In genomic region chr2:217314021-217314460, GRCh38 we compare ENCODE assay signal across 16 cellular contexts.
DNase-seq lines count a peak whose midpoint lies in the region; ATAC-seq and TF ChIP-seq lines count a peak whose summit lies in the region.
"Had no signal": no experiment of that assay in that cellular context is flagged by ENCODE, and none has a peak within 500 bp of the region (broad histone marks: within the 10 kb centered on the region; RNA-seq: fewer than 3 reads in every experiment).

No MANE protein-coding gene starts in this region.

- no peak for ATAC-seq in SK-N-SH treated with all-trans-retinoic acid at 6 μM for 48 hours
- ATAC-seq: activated T-cell treated with anti-CD3 and anti-CD28 coated beads, Interleukin-2, amount 50 U/mL, for 4 hours had no signal

- H3K4me1 Mint-ChIP-seq in nephron progenitor cell = peaks cover 20% of the 10 kb centered on the region
- no peaks in the 10 kb centered on the region for H3K4me1 Mint-ChIP-seq in glutamatergic neuron (ENCODE audit: low read depth, unreplicated experiment)

- no peak overlapping the region for H3K4me3 Mint-ChIP-seq in nephron progenitor cell
- no peak overlapping the region for H3K4me3 Mint-ChIP-seq in glutamatergic neuron (ENCODE audit: unreplicated experiment)
- H3K4me3 Mint-ChIP-seq: activated naive CD8-positive, alpha-beta T cell; activated T-cell treated with anti-CD3 and anti-CD28 coated beads, Interleukin-2, amount 50 U/mL, for 4 hours; CD4-positive, alpha-beta memory T cell; T-helper 1 cell treated with Interleukin-12 subunit alpha and Interleukin-12 subunit beta and Interleukin-4 antibody, amounts not matched to agents 30 μg/mL and 1 μg/mL, for 36 hours had no signal

- H3K27ac Mint-ChIP-seq in nephron progenitor cell (peak overlapping the region; percentile 99), glutamatergic neuron (ENCODE audit: unreplicated experiment) (no peak overlapping the region)
- H3K27ac Mint-ChIP-seq: activated naive CD8-positive, alpha-beta T cell; CD4-positive, alpha-beta memory T cell; naive B cell; T-helper 1 cell treated with Interleukin-12 subunit alpha and Interleukin-12 subunit beta and Interleukin-4 antibody, amounts not matched to agents 30 μg/mL and 1 μg/mL, for 36 hours had no signal

- H3K36me3 Mint-ChIP-seq in nephron progenitor cell (ENCODE audit: low read depth) (peaks cover 43% of the 10 kb centered on the region), glutamatergic neuron (ENCODE audit: unreplicated experiment) (peaks cover 8% of the 10 kb centered on the region)

- DNase-seq in NCI-H1092 treated with DMSO at 0.1 percent for 48 hours (lab: John Stamatoyannopoulos, UW) (peak; percentile 5), NCI-H1092 (lab: John Stamatoyannopoulos, UW) (no peak), HT-29 (ENCODE audit: low spot score) (peak; percentile 8), NCI-H748 (lab: John Stamatoyannopoulos, UW; ENCODE audit: unreplicated experiment) (peak; percentile 96), nephron progenitor cell (peak; percentile 32), NCI-H128 (lab: John Stamatoyannopoulos, UW; ENCODE audit: unreplicated experiment) (no peak), glutamatergic neuron (no peak)
- DNase-seq: activated CD4-positive, alpha-beta T cell treated with anti-CD3 and anti-CD28 coated beads for 4 hours; activated T-cell treated with anti-CD3 and anti-CD28 coated beads, Interleukin-2, amount 50 U/mL, for 4 hours; CD4-positive, alpha-beta memory T cell; left ventricle myocardium inferior; naive B cell; NCI-H774 had no signal

- peaks cover 47% of the 10 kb centered on the region for H3K9me3 Mint-ChIP-seq in nephron progenitor cell
- H3K9me3 Mint-ChIP-seq in glutamatergic neuron (ENCODE audit: unreplicated experiment) = no peaks in the 10 kb centered on the region
- H3K9me3 Mint-ChIP-seq: T-helper 1 cell treated with Interleukin-12 subunit alpha and Interleukin-12 subunit beta and Interleukin-4 antibody, amounts not matched to agents 30 μg/mL and 1 μg/mL, for 36 hours had no signal

- H3K27me3 Mint-ChIP-seq in nephron progenitor cell (ENCODE audit: low read depth, poor library complexity) (peaks cover 3% of the 10 kb centered on the region), glutamatergic neuron (ENCODE audit: unreplicated experiment) (peaks cover 2% of the 10 kb centered on the region)
- H3K27me3 Mint-ChIP-seq: activated naive CD8-positive, alpha-beta T cell; CD4-positive, alpha-beta memory T cell had no signal

- TF ChIP-seq CTCF in nephron progenitor cell (IDR thresholded peaks at IDR 0.05) (no peak), glutamatergic neuron (IDR thresholded peaks at IDR 0.05; ENCODE audit: partially characterized antibody, unreplicated experiment) (no peak)

TF ChIP-seq in SK-N-SH treated with all-trans-retinoic acid at 6 μM for 48 hours, 23 proteins besides CTCF, POLR2A, EP300 and RAD21:
- TF ChIP-seq CSDC2 (CRISPR knock-in tag; IDR thresholded peaks at IDR 0.05) = no peak
- TF ChIP-seq OSR1 (CRISPR knock-in tag; IDR thresholded peaks at IDR 0.05) = no peak

Comparison
In these comparisons a context has a peak if more than half of its experiments do, and no peak if none do; other contexts are left out.
1. DNase-seq: peak in NCI-H1092 treated with DMSO at 0.1 percent for 48 hours (single experiment), HT-29 (single experiment), NCI-H748 (single experiment) and nephron progenitor cell (single experiment); none in NCI-H1092 (single experiment), NCI-H128 (single experiment) and glutamatergic neuron (single experiment).